8 cellular contexts compared by ENCODE assay signal in genomic region chr6:14664112-14664592, GRCh38.
A peak's percentile ranks its signal among the peaks of the same experiment; 100 is the strongest.
DNase-seq lines count a peak whose midpoint lies in the region; ATAC-seq and TF ChIP-seq lines count a peak whose summit lies in the region.

No MANE protein-coding gene starts in this region.

- intact Hi-C loops in CD14-positive monocyte (cut with micrococcal nuclease) = no loop called here
- intact Hi-C loops in body of pancreas (cut with DNase I) = no loop called here
- intact Hi-C loops in prostate gland (cut with DNase I) = no loop called here

- H3K27ac ChIP-seq in body of pancreas (no peak overlapping the region), prostate gland (no peak overlapping the region)

- no peak overlapping the region for H3K4me3 Mint-ChIP-seq in CD14-positive monocyte
- peak overlapping the region; percentile 70 for H3K4me3 Mint-ChIP-seq in activated T-helper 17 cell treated with anti-CD3 and anti-CD28 coated beads, Interleukin-2, amount 50 U/mL, for 72 hours

- H3K36me3 ChIP-seq in body of pancreas (replicated peaks in 1 of 2; ENCODE audit: insufficient read depth in 1 of 2, low read depth in 2 of 2) (no peaks in the 10 kb centered on the region), prostate gland (no peaks in the 10 kb centered on the region)

- TF ChIP-seq POLR2A in body of pancreas (IDR thresholded peaks at IDR 0.05) (no peak), prostate gland (IDR thresholded peaks at IDR 0.05) (no peak)

- peaks cover 39% of the 10 kb centered on the region for H3K4me1 Mint-ChIP-seq in CD14-positive monocyte
- peaks cover 18% of the 10 kb centered on the region for H3K4me1 Mint-ChIP-seq in activated T-helper 17 cell treated with anti-CD3 and anti-CD28 coated beads, Interleukin-2, amount 50 U/mL, for 72 hours

- peak overlapping the region in 6 of 7 donors; percentile 80 to 99 (median 99) for H3K27ac Mint-ChIP-seq in CD14-positive monocyte
- peak overlapping the region; percentile 89 for H3K27ac Mint-ChIP-seq in activated T-helper 17 cell treated with anti-CD3 and anti-CD28 coated beads, Interleukin-2, amount 50 U/mL, for 72 hours

- DNase-seq in CD14-positive monocyte (ENCODE audit: low spot score) (no peak), body of pancreas (no peak), prostate gland (ENCODE audit: low spot score) (no peak)

- H3K4me1 ChIP-seq in body of pancreas (no peaks in the 10 kb centered on the region), prostate gland (replicated peaks) (no peaks in the 10 kb centered on the region)

- WGBS in body of pancreas, 2 donors = 52 to 60% methylated on average over 6 of the region's 6 CpGs
- 67% methylated on average over 6 of the region's 6 CpGs for WGBS in prostate gland

- no peaks in the 10 kb centered on the region for H3K9me3 ChIP-seq in body of pancreas
- no peaks in the 10 kb centered on the region for H3K9me3 ChIP-seq in prostate gland

- H3K27me3 ChIP-seq in body of pancreas (no peaks in the 10 kb centered on the region), prostate gland (replicated peaks; ENCODE audit: insufficient read depth) (no peaks in the 10 kb centered on the region)

- H3K9me3 Mint-ChIP-seq in CD14-positive monocyte = peaks cover 0 to 2% (median 0%) of the 10 kb centered on the region in 7 donors
- H3K9me3 Mint-ChIP-seq in activated T-helper 17 cell treated with anti-CD3 and anti-CD28 coated beads, Interleukin-2, amount 50 U/mL, for 72 hours = no peaks in the 10 kb centered on the region

- peak; percentile 51 for ATAC-seq in GM18870 (IDR thresholded peaks at IDR 0.05; ENCODE audit: unreplicated experiment)
- ATAC-seq in HG03354 (IDR thresholded peaks at IDR 0.05; ENCODE audit: poor library complexity, severe bottlenecking, unreplicated experiment) = peak; percentile 45
- peak; percentile 64 for ATAC-seq in activated T-helper 17 cell treated with anti-CD3 and anti-CD28 coated beads, Interleukin-2, amount 50 U/mL, for 72 hours (replicated peaks)
- no peak for ATAC-seq in HG03520 (IDR thresholded peaks at IDR 0.05; ENCODE audit: unreplicated experiment)
- no peak for ATAC-seq in HG03571 (IDR thresholded peaks at IDR 0.05; ENCODE audit: unreplicated experiment)
- ATAC-seq in body of pancreas = no peak

- TF ChIP-seq CTCF in CD14-positive monocyte (IDR thresholded peaks at IDR 0.05) (no peak), body of pancreas (IDR thresholded peaks at IDR 0.05) (no peak), prostate gland (IDR thresholded peaks at IDR 0.05) (no peak)

- H3K36me3 Mint-ChIP-seq in CD14-positive monocyte = no peaks in the 10 kb centered on the region
- H3K36me3 Mint-ChIP-seq in activated T-helper 17 cell treated with anti-CD3 and anti-CD28 coated beads, Interleukin-2, amount 50 U/mL, for 72 hours (ENCODE audit: low read depth) = no peaks in the 10 kb centered on the region

- peaks cover 0 to 2% (median 0%) of the 10 kb centered on the region in 3 donors for H3K27me3 Mint-ChIP-seq in CD14-positive monocyte (ENCODE audit: low read depth in 3 of 3)
- H3K27me3 Mint-ChIP-seq in activated T-helper 17 cell treated with anti-CD3 and anti-CD28 coated beads, Interleukin-2, amount 50 U/mL, for 72 hours = no peaks in the 10 kb centered on the region

- H3K4me3 ChIP-seq in body of pancreas (no peak overlapping the region), prostate gland (no peak overlapping the region)

Comparison
In these comparisons a context has a peak if more than half of its experiments do, and no peak if none do; other contexts are left out.
1. ATAC-seq: peak in GM18870 (single experiment), HG03354 (single experiment) and activated T-helper 17 cell treated with anti-CD3 and anti-CD28 coated beads, Interleukin-2, amount 50 U/mL, for 72 hours (single experiment); none in HG03520 (single experiment), HG03571 (single experiment) and body of pancreas (single experiment).